8 cellular contexts compared by ENCODE assay signal in the genomic region with DNA sequence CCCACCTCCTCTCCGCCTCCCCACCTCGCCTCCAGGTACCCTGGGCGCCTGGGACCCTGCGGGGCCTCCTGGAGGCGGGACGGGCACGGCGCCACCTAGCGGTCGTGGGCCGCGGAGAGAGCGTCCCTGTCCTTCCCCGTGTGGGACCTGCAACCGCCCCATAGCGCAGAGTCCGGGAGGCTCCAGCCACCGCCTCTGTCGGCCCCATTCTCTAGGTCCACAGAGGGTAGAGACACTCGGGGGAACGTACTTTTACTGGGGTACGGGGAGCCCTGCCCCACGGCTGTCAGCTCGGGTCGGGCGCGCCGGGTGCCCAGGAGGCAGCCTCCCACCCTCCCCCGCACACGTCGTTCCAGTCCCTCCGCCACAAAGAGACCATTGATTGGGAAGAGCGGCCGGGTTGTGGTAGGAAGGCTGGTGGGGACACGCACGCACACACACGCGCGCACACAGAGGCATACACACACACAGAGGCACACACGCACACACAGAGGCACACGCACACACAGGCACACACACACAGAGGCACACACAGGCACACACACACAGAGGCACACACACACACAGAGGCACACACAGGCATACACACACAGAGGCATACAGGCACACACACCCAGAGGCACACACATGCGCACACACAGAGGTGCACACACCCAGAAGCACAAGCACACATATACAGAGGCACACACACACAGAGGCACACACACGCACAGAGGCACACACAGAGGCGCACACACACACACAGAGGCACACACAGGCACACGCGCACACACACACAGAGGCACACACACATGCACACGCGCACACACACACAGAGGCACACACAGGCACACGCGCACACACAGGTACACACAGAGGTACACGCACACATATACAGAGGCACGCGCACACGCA. TPM values are rescaled to one million over a fixed set of nuclear protein-coding genes. Genes with fewer than 3 reads are reported as not detected.
A peak's percentile ranks its signal among the peaks of the same experiment; 100 is the strongest.
DNase-seq lines count a peak whose midpoint lies in the region; TF ChIP-seq lines count a peak whose summit lies in the region.

No MANE protein-coding gene starts in this region.

- H3K4me1 ChIP-seq in OCI-LY7 (ENCODE audit: insufficient read depth, low read length, poor library complexity, severe bottlenecking), result no peaks in the 10 kb centered on the region

- no peak overlapping the region for H3K27ac ChIP-seq in OCI-LY7 (ENCODE audit: low read depth, low read length, poor library complexity, severe bottlenecking)

- peak; percentile 83 for TF ChIP-seq CTCF in OCI-LY7 (conservative IDR thresholded peaks at IDR 0.05; ENCODE audit: low read length)

- POLR2A ChIA-PET in OCI-LY7 (lab: Charles Lee), result no interaction called here

- peak; percentile 75 for DNase-seq in GM19238 (ENCODE audit: insufficient read length, low spot score)
- peak; percentile 50 for DNase-seq in OCI-LY7 (ENCODE audit: low spot score)
- DNase-seq in activated gamma-delta T cell treated with Interleukin-2 at 50 U/mL for 16 hours, result peak; percentile 53
- peak; percentile 37 to 89 (median 70) for DNase-seq in head of caudate nucleus
- peak; percentile 88 for DNase-seq in posterior vena cava (ENCODE audit: low spot score)
- DNase-seq in DMS79 (lab: John Stamatoyannopoulos, UW), result no peak
- DNase-seq in COLO668 (lab: John Stamatoyannopoulos, UW; ENCODE audit: unreplicated experiment), result no peak
- DNase-seq in NCI-H187 treated with DMSO at 0.1 percent for 48 hours (lab: John Stamatoyannopoulos, UW), result no peak

- H3K4me2 ChIP-seq in OCI-LY7 (ENCODE audit: low read length), result no peak overlapping the region

- CTCF ChIA-PET in OCI-LY7 (lab: Charles Lee; ENCODE audit: unreplicated experiment), result no interaction called here

- no peak overlapping the region for H2AFZ ChIP-seq in OCI-LY7 (ENCODE audit: low read length)

- H4K20me1 ChIP-seq in OCI-LY7 (ENCODE audit: insufficient read depth, low read length), result no peaks in the 10 kb centered on the region

- no peaks in the 10 kb centered on the region for H3K79me2 ChIP-seq in OCI-LY7 (ENCODE audit: insufficient read depth, low read depth, low read length)

- no TSS peak for BruUV-seq in OCI-LY7 (replicated peaks; lab: Mats Ljungman, UMichigan)

- intact Hi-C loops in OCI-LY7 (cut with micrococcal nuclease; ENCODE audit: unreplicated experiment), result loop anchor here (1.0 kb wide), 1 partner anchor 75 kb away; no protein-coding TSS in a partner anchor
- intact Hi-C loops in head of caudate nucleus (cut with DNase I), result no loop called here
- intact Hi-C loops in posterior vena cava (cut with DNase I), result loop anchor here in 1 of 2 donors (10.0 kb wide), 1 partner anchor 257 kb away; no protein-coding TSS in a partner anchor

- no peak overlapping the region for H3K4me3 ChIP-seq in OCI-LY7 (ENCODE audit: low read depth, low read length, poor library complexity, severe bottlenecking)

- H3K36me3 ChIP-seq in OCI-LY7 (ENCODE audit: insufficient read depth, low read length), result no peaks in the 10 kb centered on the region

- no peaks in the 10 kb centered on the region for H3K9me2 ChIP-seq in OCI-LY7 (ENCODE audit: insufficient read depth, low read length)

- H3K9me3 ChIP-seq in OCI-LY7 (ENCODE audit: low read length), result no peaks in the 10 kb centered on the region

RNA-seq across cellular contexts. Expression of a gene that starts 12.6 kb away (rescaled TPM):
- total RNA-seq in OCI-LY7 (2014; rRNA removed; shearing (Covaris generic)), result 2.3 and 5.8 TPM in 2 replicates
- total RNA-seq in OCI-LY7 (2022) (11.5 and 14.3 TPM in 2 replicates), posterior vena cava (10 to 100 TPM; 10.6 to 11.4 TPM)

Comparison
In these comparisons a context has a peak if more than half of its experiments do, and no peak if none do; other contexts are left out.
1. DNase-seq: peak in GM19238 (single experiment), OCI-LY7 (single experiment), activated gamma-delta T cell treated with Interleukin-2 at 50 U/mL for 16 hours (single experiment), head of caudate nucleus (42 of 42) and posterior vena cava (single experiment); none in DMS79 (single experiment), COLO668 (single experiment) and NCI-H187 treated with DMSO at 0.1 percent for 48 hours (single experiment).